In the genomic region with DNA sequence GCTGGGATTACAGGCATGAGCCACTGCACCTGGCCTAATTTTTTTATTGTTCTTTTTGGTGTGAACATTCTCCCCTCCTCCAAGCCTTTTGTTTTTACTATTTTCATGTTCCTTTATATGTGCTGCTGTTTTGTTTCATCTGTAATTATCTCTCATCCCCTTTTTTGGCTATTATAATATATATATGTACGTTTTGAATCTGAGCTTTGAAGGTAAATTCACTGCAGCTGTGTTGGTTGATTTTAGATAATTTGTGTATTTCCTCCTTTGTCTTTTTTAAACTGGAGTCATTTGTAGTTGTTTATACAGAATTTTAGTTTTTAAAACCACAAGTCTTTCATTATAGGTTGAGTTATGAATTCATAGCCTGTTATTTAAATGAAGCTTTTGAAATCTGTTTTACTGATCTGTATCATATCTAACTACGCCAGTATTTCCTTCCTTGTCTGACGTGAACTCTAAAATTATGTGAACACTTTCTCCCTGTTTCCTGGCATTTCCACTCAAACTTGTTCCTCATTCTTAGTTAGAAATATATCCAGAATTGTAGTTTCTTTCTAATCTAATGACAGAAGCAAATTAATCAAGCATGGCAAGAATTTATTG, we compare ENCODE assay signal across 12 cellular contexts. TPM values are rescaled to one million over a fixed set of nuclear protein-coding genes. Genes with fewer than 3 reads are reported as not detected.
DNase-seq lines count a peak whose midpoint lies in the region; ATAC-seq and TF ChIP-seq lines count a peak whose summit lies in the region.
"Had no signal": no experiment of that assay in that cellular context is flagged by ENCODE, and none has a peak within 500 bp of the region (broad histone marks: within the 10 kb centered on the region; RNA-seq: fewer than 3 reads in every experiment).

No MANE protein-coding gene starts in this region.

- H3K36me3 Mint-ChIP-seq in activated naive CD4-positive, alpha-beta T cell treated with anti-CD3 and anti-CD28 coated beads, Interleukin-2, amount 50 U/mL, for 24 hours = peaks cover 25% of the 10 kb centered on the region
- H3K36me3 Mint-ChIP-seq in effector memory CD8-positive, alpha-beta T cell (ENCODE audit: insufficient read depth) = peaks cover 15% of the 10 kb centered on the region
- H3K36me3 Mint-ChIP-seq in Caco-2 (ENCODE audit: insufficient read depth, unreplicated experiment) = peaks cover 20% of the 10 kb centered on the region

- H3K27me3 Mint-ChIP-seq in activated naive CD4-positive, alpha-beta T cell treated with anti-CD3 and anti-CD28 coated beads, Interleukin-2, amount 50 U/mL, for 24 hours = no peaks in the 10 kb centered on the region
- no peaks in the 10 kb centered on the region for H3K27me3 Mint-ChIP-seq in effector memory CD8-positive, alpha-beta T cell
- H3K27me3 Mint-ChIP-seq in Caco-2 (ENCODE audit: insufficient read depth, unreplicated experiment) = no peaks in the 10 kb centered on the region

- H3K4me1 Mint-ChIP-seq in activated naive CD4-positive, alpha-beta T cell treated with anti-CD3 and anti-CD28 coated beads, Interleukin-2, amount 50 U/mL, for 24 hours = peaks cover 81% of the 10 kb centered on the region
- peaks cover 32 to 74% of the 10 kb centered on the region in 2 donors for H3K4me1 Mint-ChIP-seq in effector memory CD8-positive, alpha-beta T cell (ENCODE audit: low read depth in 2 of 2)
- H3K4me1 Mint-ChIP-seq in Caco-2 (ENCODE audit: low read depth, unreplicated experiment) = peaks cover 12% of the 10 kb centered on the region

- peak overlapping the region; percentile 68 for H3K4me3 Mint-ChIP-seq in activated naive CD4-positive, alpha-beta T cell treated with anti-CD3 and anti-CD28 coated beads, Interleukin-2, amount 50 U/mL, for 24 hours
- H3K4me3 Mint-ChIP-seq in effector memory CD8-positive, alpha-beta T cell = peak overlapping the region; percentile 62 to 64
- H3K4me3 Mint-ChIP-seq in Caco-2 (ENCODE audit: unreplicated experiment) = no peak overlapping the region

- peaks cover 0 to 45% (median 37%) of the 10 kb centered on the region in 5 donors for H3K4me1 ChIP-seq in subcutaneous abdominal adipose tissue (ENCODE audit: control insufficient read depth in 5 of 5, insufficient read depth in 5 of 5, low read length in 5 of 5)
- no peaks in the 10 kb centered on the region for H3K4me1 ChIP-seq in Caco-2

- no TSS peak for BruUV-seq in Caco-2 (replicated peaks; lab: Mats Ljungman, UMichigan)

- no peak overlapping the region for H3K9ac ChIP-seq in subcutaneous abdominal adipose tissue (ENCODE audit: low read length in 5 of 5)

- H3K27me3 ChIP-seq in subcutaneous abdominal adipose tissue (ENCODE audit: control insufficient read depth in 5 of 5, insufficient read depth in 4 of 5, low read length in 5 of 5) (no peaks in the 10 kb centered on the region), Caco-2 (replicated peaks; ENCODE audit: control insufficient read depth, insufficient read depth, low read length) (no peaks in the 10 kb centered on the region)

- H3K27ac Mint-ChIP-seq in activated naive CD4-positive, alpha-beta T cell treated with anti-CD3 and anti-CD28 coated beads, Interleukin-2, amount 50 U/mL, for 24 hours = peak overlapping the region; percentile 85
- peak overlapping the region; percentile 68 to 86 for H3K27ac Mint-ChIP-seq in effector memory CD8-positive, alpha-beta T cell
- no peak overlapping the region for H3K27ac Mint-ChIP-seq in Caco-2 (ENCODE audit: unreplicated experiment)

- no peak for DNase-seq in activated naive CD4-positive, alpha-beta T cell treated with Interleukin-2 at 50 U/mL for 16 hours
- DNase-seq in OCI-M1 (lab: John Stamatoyannopoulos, UW) (peak; percentile 48), Caco-2 (no peak), iPS-NIHi11 (ENCODE audit: low spot score) (no peak)
- no peak for DNase-seq in effector memory CD8-positive, alpha-beta T cell
- DNase-seq: activated CD4-positive, alpha-beta T cell treated with anti-CD3 and anti-CD28 coated beads, Interleukin-2, amount 50 U/mL, for 48 hours; DMS79 treated with DMSO at 0.1 percent for 48 hours; psoas muscle; stimulated activated CD4-positive, alpha-beta T cell treated with anti-CD3 and anti-CD28 coated beads, Interleukin-1b, Interleukin-23, amount 100 ng/mL, for 48 hours had no signal

- no peak for ATAC-seq in effector memory CD8-positive, alpha-beta T cell (replicated peaks)
- no peak for ATAC-seq in HG02852 (IDR thresholded peaks at IDR 0.05; ENCODE audit: unreplicated experiment)
- ATAC-seq: psoas muscle had no signal

- H3K4me3 ChIP-seq in subcutaneous abdominal adipose tissue (ENCODE audit: low read depth in 1 of 5, low read length in 5 of 5) (no peak overlapping the region), Caco-2 (ENCODE audit: low read depth, low read length) (no peak overlapping the region)
- H3K4me3 ChIP-seq: psoas muscle had no signal

- H3K9me3 Mint-ChIP-seq in activated naive CD4-positive, alpha-beta T cell treated with anti-CD3 and anti-CD28 coated beads, Interleukin-2, amount 50 U/mL, for 24 hours = peaks cover 7% of the 10 kb centered on the region
- peaks cover 2 to 9% of the 10 kb centered on the region in 2 donors for H3K9me3 Mint-ChIP-seq in effector memory CD8-positive, alpha-beta T cell
- no peaks in the 10 kb centered on the region for H3K9me3 Mint-ChIP-seq in Caco-2 (ENCODE audit: unreplicated experiment)

- H3K9me3 ChIP-seq in subcutaneous abdominal adipose tissue (ENCODE audit: control insufficient read depth in 5 of 5, low read length in 5 of 5) (peaks cover 0 to 7% (median 5%) of the 10 kb centered on the region in 5 donors), Caco-2 (no peaks in the 10 kb centered on the region)

- H3K27ac ChIP-seq in subcutaneous abdominal adipose tissue (ENCODE audit: low read depth, low read length) = peak overlapping the region; percentile 64
- H3K27ac ChIP-seq: psoas muscle had no signal

- CTCF ChIA-PET in Caco-2 (lab: Charles Lee) = no interaction called here

- H3K36me3 ChIP-seq in subcutaneous abdominal adipose tissue (ENCODE audit: control insufficient read depth in 5 of 5, insufficient read depth in 5 of 5, low read length in 5 of 5) = peaks cover 0 to 9% (median 5%) of the 10 kb centered on the region in 5 donors
- no peaks in the 10 kb centered on the region for H3K36me3 ChIP-seq in Caco-2 (ENCODE audit: control insufficient read depth, insufficient read depth, low read length)

- TF ChIP-seq CTCF in Caco-2 (IDR thresholded peaks at IDR 0.05; ENCODE audit: insufficient read depth in 1 of 2, low read depth in 1 of 2, low read length in 1 of 2, severe bottlenecking in 1 of 2, unreplicated experiment in 1 of 2) = no peak

- POLR2A ChIA-PET in Caco-2 (lab: Charles Lee) = no interaction called here

- intact Hi-C loops in Caco-2 (cut with micrococcal nuclease; ENCODE audit: unreplicated experiment) = no loop called here

RNA-seq across cellular contexts. Expression of a gene that starts 54.9 kb away (rescaled TPM):
- total RNA-seq in Caco-2 (2022) = 56.3 and 57.1 TPM in 2 replicates

RNA-seq across cellular contexts. Expression of a gene that starts 55.0 kb away (rescaled TPM):
- total RNA-seq in Caco-2 (2022) = 1.0 and 1.2 TPM in 2 replicates
